Comparison of ENCODE assay signal across 1 cellular context in the genomic region with DNA sequence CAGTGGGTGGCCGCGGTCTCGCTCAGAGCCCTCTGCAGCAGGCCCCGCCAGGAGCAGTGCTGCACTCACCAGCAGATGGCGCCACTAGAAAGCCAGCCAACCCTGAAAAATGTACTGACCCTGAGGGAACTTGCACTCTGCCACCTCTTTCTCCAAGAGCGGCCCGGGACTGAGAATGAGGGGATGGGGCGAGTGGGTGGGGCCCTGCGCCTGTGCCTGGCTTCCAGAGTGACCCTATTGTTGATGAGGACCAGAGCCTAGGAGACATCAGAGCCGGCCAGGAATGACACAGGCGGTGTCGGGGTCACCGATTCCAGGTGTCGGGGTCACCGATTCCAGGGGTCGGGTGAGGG.
TF ChIP-seq lines count a peak whose summit lies in the region.

No MANE protein-coding gene starts in this region.

TF ChIP-seq in GM12878, 131 proteins besides CTCF, POLR2A, EP300 and RAD21:
- TF ChIP-seq, protein P1, sequence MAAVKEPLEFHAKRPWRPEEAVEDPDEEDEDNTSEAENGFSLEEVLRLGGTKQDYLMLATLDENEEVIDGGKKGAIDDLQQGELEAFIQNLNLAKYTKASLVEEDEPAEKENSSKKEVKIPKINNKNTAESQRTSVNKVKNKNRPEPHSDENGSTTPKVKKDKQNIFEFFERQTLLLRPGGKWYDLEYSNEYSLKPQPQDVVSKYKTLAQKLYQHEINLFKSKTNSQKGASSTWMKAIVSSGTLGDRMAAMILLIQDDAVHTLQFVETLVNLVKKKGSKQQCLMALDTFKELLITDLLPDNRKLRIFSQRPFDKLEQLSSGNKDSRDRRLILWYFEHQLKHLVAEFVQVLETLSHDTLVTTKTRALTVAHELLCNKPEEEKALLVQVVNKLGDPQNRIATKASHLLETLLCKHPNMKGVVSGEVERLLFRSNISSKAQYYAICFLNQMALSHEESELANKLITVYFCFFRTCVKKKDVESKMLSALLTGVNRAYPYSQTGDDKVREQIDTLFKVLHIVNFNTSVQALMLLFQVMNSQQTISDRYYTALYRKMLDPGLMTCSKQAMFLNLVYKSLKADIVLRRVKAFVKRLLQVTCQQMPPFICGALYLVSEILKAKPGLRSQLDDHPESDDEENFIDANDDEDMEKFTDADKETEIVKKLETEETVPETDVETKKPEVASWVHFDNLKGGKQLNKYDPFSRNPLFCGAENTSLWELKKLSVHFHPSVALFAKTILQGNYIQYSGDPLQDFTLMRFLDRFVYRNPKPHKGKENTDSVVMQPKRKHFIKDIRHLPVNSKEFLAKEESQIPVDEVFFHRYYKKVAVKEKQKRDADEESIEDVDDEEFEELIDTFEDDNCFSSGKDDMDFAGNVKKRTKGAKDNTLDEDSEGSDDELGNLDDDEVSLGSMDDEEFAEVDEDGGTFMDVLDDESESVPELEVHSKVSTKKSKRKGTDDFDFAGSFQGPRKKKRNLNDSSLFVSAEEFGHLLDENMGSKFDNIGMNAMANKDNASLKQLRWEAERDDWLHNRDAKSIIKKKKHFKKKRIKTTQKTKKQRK (IDR thresholded peaks at IDR 0.05; ENCODE audit: low read depth, low read length): no peak
- TF ChIP-seq PAX5 (IDR thresholded peaks at IDR 0.05; ENCODE audit: borderline replicate concordance, low read depth, low read length) (peak; percentile 82; the same call in 1 of the 2 replicates), STAT1 (conservative IDR thresholded peaks at IDR 0.05) (no peak), PML (IDR thresholded peaks at IDR 0.05; ENCODE audit: low read length) (no peak), ETV6 (conservative IDR thresholded peaks at IDR 0.05 in 1 of 2, IDR thresholded peaks at IDR 0.05 in 1 of 2; ENCODE audit: borderline replicate concordance in 1 of 2, low read depth in 1 of 2) (no peak), TARDBP (IDR thresholded peaks at IDR 0.05; ENCODE audit: borderline replicate concordance) (no peak), NRF1 (conservative IDR thresholded peaks at IDR 0.05; ENCODE audit: low read depth, low read length) (no peak), SMC3 (IDR thresholded peaks at IDR 0.05; ENCODE audit: borderline replicate concordance, low read length) (peak; percentile 86), PAX8 (IDR thresholded peaks at IDR 0.05) (no peak), BHLHE40 (IDR thresholded peaks at IDR 0.05; ENCODE audit: borderline replicate concordance in 1 of 2, low read depth in 2 of 2, low read length in 1 of 2) (no peak), MTA3 (IDR thresholded peaks at IDR 0.05; ENCODE audit: borderline replicate concordance, low read length) (no peak), YY1 (IDR thresholded peaks at IDR 0.05; ENCODE audit: low read depth, low read length) (peak; percentile 55; the same call in 1 of the 2 replicates), ZSCAN29 (IDR thresholded peaks at IDR 0.05) (no peak), NR2F1 (conservative IDR thresholded peaks at IDR 0.05) (peak; percentile 70)
